Comparison of ENCODE assay signal across 37 cellular contexts in the genomic region with DNA sequence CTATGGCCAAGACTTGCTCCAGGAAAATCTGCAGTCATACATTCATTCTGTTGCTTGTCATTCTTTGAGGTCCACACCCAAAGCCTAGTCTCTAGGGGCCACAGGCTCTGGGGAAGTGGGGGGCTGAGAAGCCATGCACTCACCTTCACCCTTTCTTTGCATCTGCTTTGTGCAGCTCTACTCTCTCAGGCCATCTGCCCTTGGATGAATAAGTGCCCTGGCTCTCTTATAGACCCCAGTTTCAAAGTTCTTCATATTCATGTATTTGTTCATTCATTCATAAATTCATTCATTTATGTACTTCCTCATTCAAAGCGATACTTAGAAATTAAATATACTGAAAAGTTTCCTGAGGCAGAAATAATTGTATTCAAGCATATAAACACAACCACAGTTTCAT.
"Had no signal": no experiment of that assay in that cellular context is flagged by ENCODE, and none has a peak within 500 bp of the region (broad histone marks: within the 10 kb centered on the region; RNA-seq: fewer than 3 reads in every experiment).

No MANE protein-coding gene starts in this region.

- H3K4me3 Mint-ChIP-seq: activated B cell treated with CpG ODN at 0.5 μM for 24 hours; activated CD4-positive, alpha-beta memory T cell treated with anti-CD3 and anti-CD28 coated beads for 36 hours; activated naive CD8-positive, alpha-beta T cell treated with anti-CD3 and anti-CD28 coated beads for 36 hours; activated T-cell treated with anti-CD3 and anti-CD28 coated beads, Interleukin-2, amount 50 U/mL, for 4 hours; T-cell; T-helper 17 cell had no signal

- ATAC-seq: activated T-cell treated with anti-CD3 and anti-CD28 coated beads, Interleukin-2, amount 50 U/mL, for 4 hours; Right ventricle myocardium inferior; SK-N-SH treated with all-trans-retinoic acid at 6 μM for 48 hours; T-cell; T-helper 17 cell had no signal

- H3K4me2 ChIP-seq: PC-9 had no signal

- H2AFZ ChIP-seq: PC-9 had no signal

- H3K36me3 Mint-ChIP-seq: activated CD4-positive, alpha-beta memory T cell treated with anti-CD3 and anti-CD28 coated beads for 36 hours; activated naive CD8-positive, alpha-beta T cell treated with anti-CD3 and anti-CD28 coated beads for 36 hours; T-cell had no signal

- DNase-seq: activated B cell treated with CpG ODN at 0.5 μM for 24 hours; activated CD4-positive, alpha-beta memory T cell treated with anti-CD3 and anti-CD28 coated beads for 36 hours; activated CD4-positive, alpha-beta T cell treated with anti-CD3 and anti-CD28 coated beads for 4 hours; activated CD4-positive, alpha-beta T cell treated with anti-CD3 and anti-CD28 coated beads, Interleukin-2, amount 50 U/mL, for 1 hour; activated CD4-positive, CD25-positive, alpha-beta regulatory T cell treated with anti-CD3 and anti-CD28 coated beads, Interleukin-2, amount 50 U/mL, for 72 hours; activated CD8-positive, alpha-beta memory T cell treated with anti-CD3 and anti-CD28 coated beads, Interleukin-2, amount 50 U/mL, for 4 hours; activated effector memory CD4-positive, alpha-beta T cell treated with anti-CD3 and anti-CD28 coated beads, Interleukin-2, amount 50 U/mL, for 16 hours; activated naive CD4-positive, alpha-beta T cell; activated naive CD4-positive, alpha-beta T cell treated with anti-CD3 and anti-CD28 coated beads, Interleukin-2, amount 50 U/mL, for 16 hours; activated naive CD8-positive, alpha-beta T cell treated with anti-CD3 and anti-CD28 coated beads for 36 hours; activated T-cell treated with anti-CD3 and anti-CD28 coated beads for 4 hours; activated T-cell treated with anti-CD3 and anti-CD28 coated beads, Interleukin-2, amount 50 U/mL, for 4 hours; amniotic stem cell; aorta; brain microvascular endothelial cell; central memory CD4-positive, alpha-beta T cell; KG1; MM.1S; MV-4-11; NCI-H1092; NCI-H146; NCI-H187; NCI-H2029 treated with DMSO at 0.1 percent for 48 hours; NCI-H2107; NCI-H2171; NCI-H510A; NCI-H526; NCI-H748 treated with DMSO at 0.1 percent for 48 hours; PC-9; SIG-M5; T-cell; T-helper 17 cell; T-helper 9 cell had no signal

- H3K4me1 Mint-ChIP-seq: activated B cell treated with CpG ODN at 0.5 μM for 24 hours; activated naive CD8-positive, alpha-beta T cell treated with anti-CD3 and anti-CD28 coated beads for 36 hours; T-cell; T-helper 17 cell had no signal

- H3K27me3 ChIP-seq: brain microvascular endothelial cell had no signal

- H3K4me3 ChIP-seq: PC-9 had no signal

- H3K36me3 ChIP-seq: brain microvascular endothelial cell had no signal

- H3K27ac Mint-ChIP-seq: activated B cell treated with CpG ODN at 0.5 μM for 24 hours; activated CD4-positive, alpha-beta memory T cell treated with anti-CD3 and anti-CD28 coated beads for 36 hours; activated naive CD8-positive, alpha-beta T cell treated with anti-CD3 and anti-CD28 coated beads for 36 hours; T-cell; T-helper 17 cell had no signal

- H3K27me3 Mint-ChIP-seq: activated CD4-positive, alpha-beta memory T cell treated with anti-CD3 and anti-CD28 coated beads for 36 hours; activated naive CD8-positive, alpha-beta T cell treated with anti-CD3 and anti-CD28 coated beads for 36 hours; T-cell had no signal

- H3K9me3 Mint-ChIP-seq: activated B cell treated with CpG ODN at 0.5 μM for 24 hours; activated CD4-positive, alpha-beta memory T cell treated with anti-CD3 and anti-CD28 coated beads for 36 hours; activated T-cell treated with anti-CD3 and anti-CD28 coated beads, Interleukin-2, amount 50 U/mL, for 4 hours had no signal

- H3K27ac ChIP-seq: brain microvascular endothelial cell, PC-9, RWPE1, VCaP had no signal
